Comparison of ENCODE assay signal across 8 cellular contexts in the genomic region with DNA sequence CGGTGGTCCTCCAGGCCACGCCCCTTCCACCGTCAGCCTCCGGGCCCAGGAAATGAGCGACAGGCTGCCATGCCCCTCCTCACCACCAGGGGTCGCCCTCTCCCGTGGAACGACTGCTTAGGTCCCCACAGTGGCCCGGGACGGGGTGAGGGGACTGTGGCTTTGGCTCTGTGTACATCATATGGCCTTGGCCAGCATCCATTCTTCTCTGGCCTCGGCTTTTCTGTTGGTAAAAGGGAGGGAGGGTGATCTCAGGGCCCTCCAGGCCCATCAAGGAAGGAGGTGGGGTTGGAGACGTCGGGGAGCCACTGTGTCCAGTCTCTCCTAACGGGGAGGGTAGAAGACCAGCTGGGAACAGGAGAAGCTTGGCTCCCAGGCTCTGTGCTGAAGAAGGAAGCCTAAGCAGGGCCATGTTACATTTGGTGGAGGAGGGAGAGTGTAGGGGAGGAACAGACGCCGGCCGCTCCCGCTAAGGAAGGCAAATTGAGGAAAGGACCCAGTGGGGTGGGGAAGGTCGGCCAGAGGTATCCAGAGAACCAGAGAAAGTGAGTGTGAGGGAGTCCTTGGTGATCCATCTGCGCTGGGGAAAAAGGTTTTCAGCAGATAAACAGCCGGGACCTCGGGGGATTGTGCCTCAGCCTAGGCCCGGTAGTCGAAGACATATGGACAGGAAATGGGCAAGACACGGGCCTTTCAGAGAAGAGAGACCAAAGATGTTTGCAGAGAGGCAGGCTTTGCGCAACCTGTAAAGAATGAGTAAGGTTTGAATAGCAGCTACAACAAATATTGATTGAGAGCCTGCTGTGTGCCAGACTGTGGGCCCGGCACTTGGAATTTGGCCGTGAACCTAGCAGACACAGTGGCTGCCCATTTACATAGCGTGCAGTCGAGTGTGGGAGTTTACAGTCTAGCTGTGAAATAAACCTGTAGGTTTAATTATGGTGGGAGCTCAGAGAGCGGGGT. TPM values are rescaled to one million over a fixed set of nuclear protein-coding genes. Genes with fewer than 3 reads are reported as not detected.
DNase-seq lines count a peak whose midpoint lies in the region; ATAC-seq and TF ChIP-seq lines count a peak whose summit lies in the region.

No MANE protein-coding gene starts in this region.

- peak; percentile 81 for DNase-seq in DMS79 treated with DMSO at 0.1 percent for 48 hours (lab: John Stamatoyannopoulos, UW)
- DNase-seq in LHCN-M2 (ENCODE audit: low read depth): peak; percentile 84
- DNase-seq in RWPE2 (ENCODE audit: low spot score): no peak
- peak; percentile 58 for DNase-seq in activated gamma-delta T cell (lab: John Stamatoyannopoulos, UW)
- peak; percentile 68 to 90 for DNase-seq in foreskin fibroblast
- DNase-seq in nucleus accumbens (lab: John Stamatoyannopoulos, UW): peak in 54 of 56 donors; percentile 47 to 95 (median 85)
- DNase-seq in suprapubic skin (ENCODE audit: low spot score in 2 of 2): peak; percentile 94 to 96

- TF ChIP-seq POLR2A in suprapubic skin (IDR thresholded peaks at IDR 0.05): no peak

- TF ChIP-seq EP300 in suprapubic skin (IDR thresholded peaks at IDR 0.05): no peak

- WGBS in suprapubic skin: 45% methylated on average over 31 of the region's 31 CpGs

- H3K4me3 ChIP-seq in RWPE2 (ENCODE audit: severe bottlenecking) (no peak overlapping the region), foreskin fibroblast (ENCODE audit: low read depth in 1 of 2, low read length in 2 of 2) (no peak overlapping the region), suprapubic skin (peak overlapping the region; percentile 19)

- H3K9me3 ChIP-seq in RWPE2 (ENCODE audit: severe bottlenecking): no peaks in the 10 kb centered on the region
- no peaks in the 10 kb centered on the region for H3K9me3 ChIP-seq in suprapubic skin

- TF ChIP-seq CTCF in RWPE2 (IDR thresholded peaks at IDR 0.05; ENCODE audit: poor library complexity, severe bottlenecking): peak; percentile 99
- TF ChIP-seq CTCF in foreskin fibroblast (IDR thresholded peaks at IDR 0.05; ENCODE audit: low read depth, low read length): peak; percentile 90
- peak; percentile 98 to 100 for TF ChIP-seq CTCF in suprapubic skin (IDR thresholded peaks at IDR 0.05)

- H3K27me3 ChIP-seq in RWPE2 (ENCODE audit: insufficient read depth, poor library complexity, severe bottlenecking) (no peaks in the 10 kb centered on the region), suprapubic skin (no peaks in the 10 kb centered on the region)

- ATAC-seq in GM21786 (IDR thresholded peaks at IDR 0.05; ENCODE audit: unreplicated experiment): peak; percentile 60
- peak; percentile 76 for ATAC-seq in RWPE2 (ENCODE audit: low read depth)

- H3K27ac ChIP-seq in RWPE2 (ENCODE audit: poor library complexity, severe bottlenecking): peak overlapping the region; percentile 94
- H3K27ac ChIP-seq in suprapubic skin: peak overlapping the region; percentile 92

- H3K36me3 ChIP-seq in RWPE2 (ENCODE audit: low read depth): no peaks in the 10 kb centered on the region
- H3K36me3 ChIP-seq in suprapubic skin: no peaks in the 10 kb centered on the region

- peaks cover 19% of the 10 kb centered on the region for H3K4me1 ChIP-seq in RWPE2 (ENCODE audit: insufficient read depth, poor library complexity, severe bottlenecking)
- H3K4me1 ChIP-seq in suprapubic skin: peaks cover 35% of the 10 kb centered on the region

RNA-seq across cellular contexts. Expression of gene SH2D6, which starts 2.5 kb away (rescaled TPM):
- 5.9 and 8.0 TPM in 2 replicates for total RNA-seq in LHCN-M2 (2014; rRNA removed)
- 6.4 TPM for polyA plus RNA-seq in LHCN-M2 (2012)
- not detected for total RNA-seq in suprapubic skin

RNA-seq across cellular contexts. Expression of gene CAPG, which starts 10.9 kb away (rescaled TPM):
- total RNA-seq in LHCN-M2 (2014; rRNA removed): 156 and 172 TPM in 2 replicates
- polyA plus RNA-seq in LHCN-M2 (2012): 118 TPM
- 100 to 1,000 TPM; 139 to 212 (median 172) TPM for total RNA-seq in suprapubic skin
